Comparison of ENCODE assay signal across 8 cellular contexts in the genomic region with DNA sequence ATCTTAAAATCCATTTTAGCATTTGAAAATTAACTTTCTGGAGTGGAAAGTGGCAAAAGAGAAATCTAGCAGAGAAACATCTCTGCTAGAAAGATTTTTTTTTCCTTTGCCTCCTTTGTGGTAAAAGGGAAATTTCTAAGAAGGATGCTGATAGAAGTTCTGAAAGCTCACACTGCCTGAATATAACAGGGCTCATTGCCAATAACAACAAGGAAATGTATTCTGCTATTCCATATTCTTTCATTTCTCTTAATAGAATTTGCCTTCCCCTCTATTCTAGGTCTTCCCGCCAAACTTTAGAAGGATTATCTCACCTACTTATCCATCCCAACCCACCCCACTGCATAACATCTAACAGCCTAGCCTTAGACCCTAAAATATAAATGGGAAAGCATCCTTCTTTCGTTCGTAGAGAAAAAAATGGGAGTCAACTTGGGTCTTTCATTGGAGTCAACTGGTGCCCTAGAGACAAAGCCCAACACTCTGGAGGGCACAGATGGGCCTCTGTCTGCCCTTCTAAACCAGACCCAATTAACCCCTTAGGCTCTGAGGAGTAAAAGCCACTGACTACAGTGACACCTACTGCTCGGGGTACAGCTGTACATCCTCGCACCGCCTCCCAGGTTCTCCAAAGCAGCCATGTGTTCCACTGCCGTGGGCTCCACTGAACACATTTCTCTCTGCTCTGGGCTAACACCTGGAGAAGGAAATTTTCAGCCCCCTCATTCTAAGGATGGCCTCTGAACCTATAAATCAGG.
A peak's percentile ranks its signal among the peaks of the same experiment; 100 is the strongest.
DNase-seq lines count a peak whose midpoint lies in the region; ATAC-seq, FAIRE-seq and TF ChIP-seq lines count a peak whose summit lies in the region.

No MANE protein-coding gene starts in this region.

- no peak for TF ChIP-seq POLR2A in GM12878 (IDR thresholded peaks at IDR 0.05; ENCODE audit: low read depth, low read length)

- intact Hi-C loops in A673 (cut with micrococcal nuclease; ENCODE audit: unreplicated experiment) = loop anchor here (2.0 kb wide), 1 partner anchor 315 kb away; no protein-coding TSS in a partner anchor
- intact Hi-C loops in GM12878 (cut with micrococcal nuclease; ENCODE audit: unreplicated experiment) = loop anchor here (2.0 to 10.0 kb wide), 2 partner anchors 315 to 395 kb away; no protein-coding TSS in a partner anchor

- WGBS in GM12878 (ENCODE audit: insufficient coverage, insufficient replicate concordance, low lambda C conversion rate, missing lambda C conversion rate) = 0% methylated on average over 7 of the region's 7 CpGs

- in situ Hi-C loops in GM12878 (cut with MboI) = no loop called here

- H3K27ac ChIP-seq in A673 (ENCODE audit: low read depth, low read length, poor library complexity, severe bottlenecking) = no peak overlapping the region
- no peak overlapping the region for H3K27ac ChIP-seq in GM12878 (ENCODE audit: control insufficient read depth, insufficient read depth)

- peak; percentile 54 for TF ChIP-seq RAD21 in GM12878 (IDR thresholded peaks at IDR 0.05; ENCODE audit: insufficient read depth, low read depth, low read length)

- CTCF ChIA-PET in A673 (lab: Charles Lee) = interaction anchor here (0.6 to 1.0 kb wide), 3 partner anchors 45 to 384 kb away, joined by 3 read pairs; a partner anchor contains a TSS
- CTCF ChIA-PET in GM12878 (lab: Yijun Ruan, JAX) = interaction anchor here (0.7 to 3.0 kb wide), 7 partner anchors 20 to 395 kb away, joined by 3 to 16 read pairs (median 3); no protein-coding TSS in a partner anchor

- H4K20me1 ChIP-seq in GM12878 (ENCODE audit: control insufficient read depth, insufficient read depth) = no peaks in the 10 kb centered on the region

- peak; percentile 60 for TF ChIP-seq CTCF in A673 (conservative IDR thresholded peaks at IDR 0.05; ENCODE audit: low read depth, low read length)
- peak; percentile 34 for TF ChIP-seq CTCF in GM12865 (IDR thresholded peaks at IDR 0.05; ENCODE audit: insufficient read depth, low read depth, low read length, missing control alignments)
- peak; percentile 29 to 35 (median 34); a peak in 3 of 6 replicates for TF ChIP-seq CTCF in GM12878 (IDR thresholded peaks at IDR 0.05 in 2 of 3, conservative IDR thresholded peaks at IDR 0.05 in 1 of 3; ENCODE audit: control insufficient read depth in 2 of 3, extremely low read depth in 1 of 3, insufficient read depth in 1 of 3, low read depth in 3 of 3, low read length in 3 of 3)

- H3K4me1 ChIP-seq in A673 (ENCODE audit: insufficient read depth, low read length, poor library complexity, severe bottlenecking) (peaks cover 11% of the 10 kb centered on the region), GM12878 (ENCODE audit: control insufficient read depth, insufficient read depth, low read length) (peaks cover 4% of the 10 kb centered on the region; the same call in 1 of the 2 replicates)

- no peak for FAIRE-seq in GM12878 (lab: Jason Lieb, UNC)

- H3K4me2 ChIP-seq in GM12878 (ENCODE audit: control insufficient read depth, insufficient read depth) = no peak overlapping the region

- H3K36me3 ChIP-seq in A673 (ENCODE audit: insufficient read depth, low read length, poor library complexity, severe bottlenecking) (no peaks in the 10 kb centered on the region), GM12878 (ENCODE audit: control insufficient read depth in 2 of 2, insufficient read depth in 2 of 2, low read length in 1 of 2) (no peaks in the 10 kb centered on the region)

- peak; percentile 75 for ATAC-seq in GM12878
- no peak for ATAC-seq in HG03135 (IDR thresholded peaks at IDR 0.05; ENCODE audit: unreplicated experiment)
- ATAC-seq in HG02610 (IDR thresholded peaks at IDR 0.05; ENCODE audit: unreplicated experiment) = no peak
- no peak for ATAC-seq in GM18502 (IDR thresholded peaks at IDR 0.05; ENCODE audit: poor library complexity, unreplicated experiment)

- H2AFZ ChIP-seq in GM12878 (ENCODE audit: control insufficient read depth, low read depth, low read length) = no peak overlapping the region

- H3K4me3 ChIP-seq in A673 (ENCODE audit: low read depth, low read length, poor library complexity, severe bottlenecking) = no peak overlapping the region
- no peak overlapping the region for H3K4me3 ChIP-seq in GM12865 (ENCODE audit: low read depth, low read length)
- H3K4me3 ChIP-seq in GM12878 = no peak overlapping the region

- H3K27me3 ChIP-seq in A673 (replicated peaks; ENCODE audit: insufficient read depth, low read depth, low read length, poor library complexity) (no peaks in the 10 kb centered on the region), GM12878 (replicated peaks in 1 of 2; ENCODE audit: control insufficient read depth in 2 of 2, insufficient read depth in 2 of 2, low read length in 1 of 2) (peaks cover 0 to 9% of the 10 kb centered on the region in 2 experiments; a peak in 2 of 4 replicates)

- POLR2A ChIA-PET in A673 (lab: Charles Lee; ENCODE audit: low non-redundant PET) (no interaction called here), GM12878 (lab: Charles Lee) (interaction anchor here (0.6 kb wide), 1 partner anchor 22 kb away, joined by 5 read pairs; no protein-coding TSS in a partner anchor)

- no TSS peak for BruUV-seq in A673 (replicated peaks; lab: Mats Ljungman, UMichigan)
- BruUV-seq in GM12878 (replicated peaks; lab: Mats Ljungman, UMichigan) = no TSS peak

- SMC1A ChIA-PET in GM12878 (lab: Charles Lee; ENCODE audit: uncharacterized antibody, unreplicated experiment) = interaction anchor here (0.7 to 1.3 kb wide), 3 partner anchors 169 to 393 kb away, joined by 3 read pairs; no protein-coding TSS in a partner anchor

- RAD21 ChIA-PET in GM12878 (lab: Charles Lee; ENCODE audit: unreplicated experiment) = interaction anchor here (1.2 kb wide), 1 partner anchor 71 kb away, joined by 4 read pairs; no protein-coding TSS in a partner anchor

- no peaks in the 10 kb centered on the region for H3K79me2 ChIP-seq in GM12878 (ENCODE audit: control insufficient read depth, insufficient read depth, low read length)

- DNase-seq in A673 (ENCODE audit: low spot score) (peak; percentile 52), GM12865 (ENCODE audit: low read depth) (peak; percentile 26), NCI-H345 treated with DMSO at 0.1 percent for 48 hours (lab: John Stamatoyannopoulos, UW; ENCODE audit: unreplicated experiment) (peak; percentile 25), GM12878 (ENCODE audit: low read depth, low spot score) (no peak), medulla oblongata (ENCODE audit: extremely low spot score) (peak; percentile 49)

- no peak for TF ChIP-seq EP300 in GM12878 (IDR thresholded peaks at IDR 0.05; ENCODE audit: borderline replicate concordance in 1 of 2, control insufficient read depth in 1 of 2, low read depth in 2 of 2, low read length in 2 of 2)

- H3K9ac ChIP-seq in GM12878 (ENCODE audit: control insufficient read depth, insufficient read depth, low read length) = no peak overlapping the region

- H3K9me3 ChIP-seq in A673 (ENCODE audit: low read depth, low read length, poor library complexity, severe bottlenecking) = no peaks in the 10 kb centered on the region
- no peaks in the 10 kb centered on the region for H3K9me3 ChIP-seq in GM12878 (replicated peaks; ENCODE audit: control insufficient read depth, insufficient read depth, low read length)

TF ChIP-seq in GM12878, 131 proteins besides CTCF, POLR2A, EP300 and RAD21:
- TF ChIP-seq RUNX3 (IDR thresholded peaks at IDR 0.05; ENCODE audit: low read length) (no peak), NR2C2 (IDR thresholded peaks at IDR 0.05; ENCODE audit: borderline replicate concordance, control insufficient read depth, insufficient read length, low read depth) (no peak), SMC3 (IDR thresholded peaks at IDR 0.05; ENCODE audit: borderline replicate concordance, low read length) (peak; percentile 22; the same call in 1 of the 2 replicates), CHD1 (IDR thresholded peaks at IDR 0.05; ENCODE audit: low read depth, low read length) (no peak), ZNF622 (IDR thresholded peaks at IDR 0.05) (no peak)
- TF ChIP-seq, protein P1, sequence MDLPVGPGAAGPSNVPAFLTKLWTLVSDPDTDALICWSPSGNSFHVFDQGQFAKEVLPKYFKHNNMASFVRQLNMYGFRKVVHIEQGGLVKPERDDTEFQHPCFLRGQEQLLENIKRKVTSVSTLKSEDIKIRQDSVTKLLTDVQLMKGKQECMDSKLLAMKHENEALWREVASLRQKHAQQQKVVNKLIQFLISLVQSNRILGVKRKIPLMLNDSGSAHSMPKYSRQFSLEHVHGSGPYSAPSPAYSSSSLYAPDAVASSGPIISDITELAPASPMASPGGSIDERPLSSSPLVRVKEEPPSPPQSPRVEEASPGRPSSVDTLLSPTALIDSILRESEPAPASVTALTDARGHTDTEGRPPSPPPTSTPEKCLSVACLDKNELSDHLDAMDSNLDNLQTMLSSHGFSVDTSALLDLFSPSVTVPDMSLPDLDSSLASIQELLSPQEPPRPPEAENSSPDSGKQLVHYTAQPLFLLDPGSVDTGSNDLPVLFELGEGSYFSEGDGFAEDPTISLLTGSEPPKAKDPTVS (IDR thresholded peaks at IDR 0.05; ENCODE audit: low read depth, low read length) = no peak
